Comparison of ENCODE assay signal across 10 cellular contexts in the genomic region with DNA sequence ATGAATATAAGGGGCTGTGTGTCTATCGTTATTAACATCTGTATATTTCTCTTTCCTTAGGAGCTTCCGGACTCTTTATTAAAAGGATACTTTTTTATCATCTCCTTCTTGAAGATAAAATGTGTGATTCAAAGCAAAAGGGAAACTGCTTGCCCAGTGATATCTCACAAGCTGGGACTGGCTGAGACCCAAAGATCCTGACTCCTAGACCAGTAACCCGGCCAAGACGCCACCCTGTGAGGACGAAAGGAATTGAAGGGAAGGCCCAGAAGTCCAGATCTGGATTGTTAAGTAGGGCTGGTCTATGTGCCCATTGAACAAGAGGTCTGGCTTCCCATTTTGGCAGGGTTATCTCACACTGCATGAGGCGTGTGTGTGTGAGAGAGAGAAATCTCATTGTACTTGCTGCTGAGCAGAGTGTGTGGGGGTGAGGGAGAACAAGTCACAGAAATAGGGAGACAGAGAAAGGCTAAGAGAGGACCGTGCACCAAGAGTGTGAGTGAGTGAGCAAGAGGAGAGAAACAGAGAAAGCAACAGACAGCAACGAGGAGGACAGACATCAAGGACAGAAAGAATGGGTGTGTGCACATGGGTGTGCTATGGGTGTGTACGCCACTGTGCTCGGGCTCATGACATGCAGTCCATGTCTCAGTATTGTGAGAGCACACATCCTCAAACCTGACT.
DNase-seq lines count a peak whose midpoint lies in the region; ATAC-seq and TF ChIP-seq lines count a peak whose summit lies in the region.
"Had no signal": no experiment of that assay in that cellular context is flagged by ENCODE, and none has a peak within 500 bp of the region (broad histone marks: within the 10 kb centered on the region; RNA-seq: fewer than 3 reads in every experiment).

No MANE protein-coding gene starts in this region.

- no peak for TF ChIP-seq CTCF in nephron progenitor cell (IDR thresholded peaks at IDR 0.05)

- DNase-seq in Ammon's horn (ENCODE audit: low spot score) = peak; percentile 45
- DNase-seq in SK-N-DZ (ENCODE audit: low spot score) = peak; percentile 31
- peak; percentile 42 for DNase-seq in fibroblast of peridontal ligament (ENCODE audit: extremely low read depth)
- DNase-seq in nephron progenitor cell = no peak
- no peak for DNase-seq in germinal center (ENCODE audit: low spot score)
- DNase-seq in stimulated activated naive CD4-positive, alpha-beta T cell treated with Interleukin-2 at 50 U/mL for 16 hours (lab: John Stamatoyannopoulos, UW) = no peak
- DNase-seq in GOT3 (lab: John Stamatoyannopoulos, UW) = no peak
- DNase-seq: activated naive CD8-positive, alpha-beta T cell treated with anti-CD3 and anti-CD28 coated beads, Interleukin-2, amount 50 U/mL, for 24 hours; stimulated activated CD4-positive, alpha-beta T cell treated with anti-CD3 and anti-CD28 coated beads, Interleukin-2, amount 100 ng/mL, for 24 hours had no signal

- H3K36me3 Mint-ChIP-seq in nephron progenitor cell (ENCODE audit: low read depth) = no peaks in the 10 kb centered on the region

- no peak for ATAC-seq in GM18868 (IDR thresholded peaks at IDR 0.05; ENCODE audit: unreplicated experiment)
- ATAC-seq: activated naive CD8-positive, alpha-beta T cell treated with anti-CD3 and anti-CD28 coated beads, Interleukin-2, amount 50 U/mL, for 24 hours had no signal

- peaks cover 33% of the 10 kb centered on the region for H3K27me3 Mint-ChIP-seq in nephron progenitor cell (ENCODE audit: low read depth, poor library complexity)
- H3K27me3 Mint-ChIP-seq: activated naive CD8-positive, alpha-beta T cell treated with anti-CD3 and anti-CD28 coated beads, Interleukin-2, amount 50 U/mL, for 24 hours had no signal

- H3K9me3 Mint-ChIP-seq in nephron progenitor cell = no peaks in the 10 kb centered on the region
- H3K9me3 Mint-ChIP-seq: activated naive CD8-positive, alpha-beta T cell treated with anti-CD3 and anti-CD28 coated beads, Interleukin-2, amount 50 U/mL, for 24 hours had no signal

- H3K4me1 Mint-ChIP-seq in nephron progenitor cell = peaks cover 33% of the 10 kb centered on the region
- H3K4me1 Mint-ChIP-seq: activated naive CD8-positive, alpha-beta T cell treated with anti-CD3 and anti-CD28 coated beads, Interleukin-2, amount 50 U/mL, for 24 hours had no signal

- peak overlapping the region; percentile 5 for H3K27ac Mint-ChIP-seq in nephron progenitor cell
- H3K27ac Mint-ChIP-seq: activated naive CD8-positive, alpha-beta T cell treated with anti-CD3 and anti-CD28 coated beads, Interleukin-2, amount 50 U/mL, for 24 hours had no signal

- H3K4me3 Mint-ChIP-seq in nephron progenitor cell = no peak overlapping the region
- H3K4me3 Mint-ChIP-seq: activated naive CD8-positive, alpha-beta T cell treated with anti-CD3 and anti-CD28 coated beads, Interleukin-2, amount 50 U/mL, for 24 hours had no signal

Comparison
In these comparisons a context has a peak if more than half of its experiments do, and no peak if none do; other contexts are left out.
1. DNase-seq: peak in Ammon's horn (single experiment), SK-N-DZ (single experiment) and fibroblast of peridontal ligament (single experiment); none in nephron progenitor cell (single experiment), germinal center (single experiment), stimulated activated naive CD4-positive, alpha-beta T cell treated with Interleukin-2 at 50 U/mL for 16 hours (single experiment) and GOT3 (single experiment).